ENCODE assay signal across 1 cellular context in genomic region chr17:73210002-73210678, GRCh38.
A peak's percentile ranks its signal among the peaks of the same experiment; 100 is the strongest.
TF ChIP-seq lines count a peak whose summit lies in the region.

No MANE protein-coding gene starts in this region.

TF ChIP-seq in IMR-90, 13 proteins besides CTCF, POLR2A, EP300 and RAD21:
- no peak for TF ChIP-seq RFX5 (IDR thresholded peaks at IDR 0.05; ENCODE audit: low read depth, low read length)
- TF ChIP-seq, protein P1, sequence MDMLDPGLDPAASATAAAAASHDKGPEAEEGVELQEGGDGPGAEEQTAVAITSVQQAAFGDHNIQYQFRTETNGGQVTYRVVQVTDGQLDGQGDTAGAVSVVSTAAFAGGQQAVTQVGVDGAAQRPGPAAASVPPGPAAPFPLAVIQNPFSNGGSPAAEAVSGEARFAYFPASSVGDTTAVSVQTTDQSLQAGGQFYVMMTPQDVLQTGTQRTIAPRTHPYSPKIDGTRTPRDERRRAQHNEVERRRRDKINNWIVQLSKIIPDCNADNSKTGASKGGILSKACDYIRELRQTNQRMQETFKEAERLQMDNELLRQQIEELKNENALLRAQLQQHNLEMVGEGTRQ (IDR thresholded peaks at IDR 0.05; ENCODE audit: low read depth, low read length): no peak
- TF ChIP-seq ELK1 (IDR thresholded peaks at IDR 0.05; ENCODE audit: borderline replicate concordance, low read depth, low read length): no peak
- no peak for TF ChIP-seq NFE2L2 (IDR thresholded peaks at IDR 0.05; ENCODE audit: low read depth, low read length)
- no peak for TF ChIP-seq RCOR1 (IDR thresholded peaks at IDR 0.05; ENCODE audit: insufficient replicate concordance, low read length)
- 0 out of 2 replicates have a peak, but pooled peaks have one; percentile 12 for TF ChIP-seq FOS (IDR thresholded peaks at IDR 0.05; ENCODE audit: low read depth, low read length)
- TF ChIP-seq MAZ (IDR thresholded peaks at IDR 0.05; ENCODE audit: borderline replicate concordance, low read depth, low read length): no peak
- TF ChIP-seq CHD1 (IDR thresholded peaks at IDR 0.05; ENCODE audit: low read depth, low read length): no peak
- TF ChIP-seq MAFK (IDR thresholded peaks at IDR 0.05; ENCODE audit: low read depth, low read length): no peak
